ENCODE assay signal across 8 cellular contexts in genomic region chr20:31822421-31823330, GRCh38.
A peak's percentile ranks its signal among the peaks of the same experiment; 100 is the strongest.
DNase-seq lines count a peak whose midpoint lies in the region; ATAC-seq and TF ChIP-seq lines count a peak whose summit lies in the region.

No MANE protein-coding gene starts in this region.

- peak; percentile 96 for TF ChIP-seq CTCF in cardiac fibroblast (IDR thresholded peaks at IDR 0.05; ENCODE audit: low read depth, low read length)

- H3K4me3 ChIP-seq in cardiac fibroblast (replicated peaks in 1 of 2; ENCODE audit: low read depth in 2 of 2, low read length in 2 of 2): no peak overlapping the region

- ATAC-seq in HG02642 (IDR thresholded peaks at IDR 0.05; ENCODE audit: poor library complexity, unreplicated experiment) (peak; percentile 81), GM21576 (IDR thresholded peaks at IDR 0.05; ENCODE audit: unreplicated experiment) (no peak)

- DNase-seq in DMS53 (lab: John Stamatoyannopoulos, UW) (peak; percentile 87), NCI-H2171 treated with DMSO at 0.1 percent for 48 hours (lab: John Stamatoyannopoulos, UW) (peak; percentile 88), cardiac fibroblast (ENCODE audit: low read depth in 2 of 2) (peak; percentile 66 to 68), left kidney (ENCODE audit: low read depth, low spot score) (peak; percentile 96)
- DNase-seq in activated CD4-positive, CD25-positive, alpha-beta regulatory T cell treated with anti-CD3 and anti-CD28 coated beads, Interleukin-2, amount 50 U/mL, for 16 hours (ENCODE audit: low read depth, low spot score): peak; percentile 72
- peak; percentile 80 for DNase-seq in stimulated activated CD4-positive, alpha-beta T cell treated with anti-CD3 and anti-CD28 coated beads, Interleukin-4, amount 100 ng/mL, for 1 hour
